In genomic region chr11:66853242-66854229, GRCh38 we compare ENCODE assay signal across 22 cellular contexts. TPM values are rescaled to one million over a fixed set of nuclear protein-coding genes. Genes with fewer than 3 reads are reported as not detected.
DNase-seq lines count a peak whose midpoint lies in the region; FAIRE-seq and TF ChIP-seq lines count a peak whose summit lies in the region.
"Had no signal": no experiment of that assay in that cellular context is flagged by ENCODE, and none has a peak within 500 bp of the region (broad histone marks: within the 10 kb centered on the region; RNA-seq: fewer than 3 reads in every experiment).

No MANE protein-coding gene starts in this region.

- no peak overlapping the region for H3K23ac ChIP-seq in H1 (ENCODE audit: insufficient read length)

- H3K27ac ChIP-seq in H1 (ENCODE audit: low read depth, low read length) (no peak overlapping the region), mammary epithelial cell (ENCODE audit: insufficient read depth, low read depth, low read length) (no peak overlapping the region)
- H3K27ac ChIP-seq: neutrophil had no signal

- BruUV-seq in mammary epithelial cell (replicated peaks; lab: Mats Ljungman, UMichigan) = no TSS peak

- H3K27me3 Mint-ChIP-seq in activated CD4-positive, alpha-beta T cell treated with anti-CD3 and anti-CD28 coated beads, Interleukin-2, amount 10 ng/mL, durations not matched to agents 24 days and 14 days = no peaks in the 10 kb centered on the region
- H3K27me3 Mint-ChIP-seq: stimulated activated naive CD8-positive, alpha-beta T cell treated with anti-CD3 and anti-CD28 coated beads, Interleukin-15, amount 100 ng/mL, for 72 hours had no signal

- H3K4me1 ChIP-seq in H1 (replicated peaks in 1 of 4; ENCODE audit: control insufficient read depth in 3 of 4, insufficient read depth in 4 of 4, low read length in 3 of 4) (peaks cover 5 to 20% (median 9%) of the 10 kb centered on the region in 4 experiments), mammary epithelial cell (ENCODE audit: insufficient read depth, low read length) (peaks cover 19% of the 10 kb centered on the region)

- FAIRE-seq in H1 (lab: Jason Lieb, UNC) = no peak
- FAIRE-seq: TTC549 had no signal

- no peak for TF ChIP-seq RAD21 in H1 (IDR thresholded peaks at IDR 0.05 in 1 of 2, conservative IDR thresholded peaks at IDR 0.05 in 1 of 2; ENCODE audit: low read depth in 2 of 2, low read length in 2 of 2)

- peaks cover 13% of the 10 kb centered on the region for H3K4me1 Mint-ChIP-seq in activated CD4-positive, alpha-beta T cell treated with anti-CD3 and anti-CD28 coated beads, Interleukin-2, amount 10 ng/mL, durations not matched to agents 24 days and 14 days

- H2AK5ac ChIP-seq in H1 (ENCODE audit: low read depth, low read length) = no peak overlapping the region

- H3K9ac ChIP-seq in H1 (replicated peaks in 1 of 4; ENCODE audit: extremely low read depth in 1 of 4, low read depth in 3 of 4, low read length in 3 of 4) (no peak overlapping the region), mammary epithelial cell (ENCODE audit: insufficient read depth, low read length) (no peak overlapping the region)

- no peak overlapping the region for H3K18ac ChIP-seq in H1 (ENCODE audit: extremely low read depth, low read length)

- 91% methylated on average over 23 of the region's 26 CpGs; no CpG with 5 or more reads in 1 of the 2 experiments for WGBS in H1 (ENCODE audit: extremely low coverage in 1 of 2, insufficient coverage in 1 of 2, insufficient read length in 1 of 2, insufficient replicate concordance in 2 of 2, low coverage in 1 of 2, low lambda C conversion rate in 2 of 2, missing lambda C conversion rate in 1 of 2), 2 experiments
- 93% methylated on average over 16 of the region's 26 CpGs for WGBS in mammary epithelial cell (ENCODE audit: low coverage, missing lambda C conversion rate)

- peaks cover 0 to 4% of the 10 kb centered on the region in 2 experiments for H4K20me1 ChIP-seq in H1 (replicated peaks in 1 of 2; ENCODE audit: control insufficient read depth in 1 of 2, insufficient read depth in 2 of 2, low read length in 2 of 2)
- no peaks in the 10 kb centered on the region for H4K20me1 ChIP-seq in mammary epithelial cell (ENCODE audit: insufficient read depth, low read length)

- TF ChIP-seq POLR2A in H1 (IDR thresholded peaks at IDR 0.05; ENCODE audit: control extremely low read depth in 1 of 2, low read depth in 2 of 2, low read length in 2 of 2) = no peak

- no peak for TF ChIP-seq CTCF in H1 (IDR thresholded peaks at IDR 0.05; ENCODE audit: control extremely low read depth in 1 of 3, insufficient read depth in 1 of 3, low read depth in 1 of 3, low read length in 3 of 3)
- TF ChIP-seq CTCF in mammary epithelial cell (conservative IDR thresholded peaks at IDR 0.05 in 1 of 2, IDR thresholded peaks at IDR 0.05 in 1 of 2; ENCODE audit: extremely low read depth in 1 of 2, insufficient read depth in 1 of 2, low read depth in 1 of 2, low read length in 2 of 2) = no peak

- H3K14ac ChIP-seq in H1 (ENCODE audit: insufficient read length) = no peak overlapping the region

- CTCF ChIA-PET in H1 (lab: Charles Lee; ENCODE audit: partially characterized antibody) = interaction anchor here (0.6 to 6.3 kb wide), 10 partner anchors 10 to 1336 kb away, joined by 3 to 72 read pairs (median 6); partner anchors contain the start of genes C11orf86 and RCE1
- CTCF ChIA-PET in mammary epithelial cell (lab: Charles Lee; ENCODE audit: low non-redundant PET) = no interaction called here

- H3K79me2 ChIP-seq in H1 (ENCODE audit: control insufficient read depth in 1 of 2, insufficient read depth in 2 of 2, low read length in 2 of 2) (no peaks in the 10 kb centered on the region), mammary epithelial cell (ENCODE audit: insufficient read depth, low read length) (peaks cover 13% of the 10 kb centered on the region)

- peak overlapping the region; percentile 60; the same call in 1 of the 2 replicates for H2BK12ac ChIP-seq in H1 (ENCODE audit: low read depth, low read length)

- peaks cover 4% of the 10 kb centered on the region for H3K36me3 Mint-ChIP-seq in activated CD4-positive, alpha-beta T cell treated with anti-CD3 and anti-CD28 coated beads, Interleukin-2, amount 10 ng/mL, durations not matched to agents 24 days and 14 days (ENCODE audit: low read depth)

- H3K4me2 ChIP-seq in H1 (ENCODE audit: insufficient read depth in 1 of 2, low read depth in 2 of 2, low read length in 2 of 2) (no peak overlapping the region), mammary epithelial cell (ENCODE audit: insufficient read depth, low read depth, low read length) (no peak overlapping the region)
- H3K4me2 ChIP-seq: smooth muscle cell had no signal

- H3K4me3 ChIP-seq in H7 (ENCODE audit: insufficient read depth, low read depth, low read length) (no peak overlapping the region), H1 (ENCODE audit: extremely low read depth in 1 of 4, insufficient read depth in 2 of 4, low read depth in 3 of 4, low read length in 4 of 4) (no peak overlapping the region), mammary epithelial cell (replicated peaks in 1 of 3; ENCODE audit: insufficient read depth in 1 of 3, low read depth in 2 of 3, low read length in 3 of 3) (no peak overlapping the region)
- H3K4me3 ChIP-seq: MG63, smooth muscle cell had no signal

- H2BK15ac ChIP-seq in H1 (ENCODE audit: low read length) = peak overlapping the region; percentile 88; the same call in 1 of the 2 replicates

- H3K27me3 ChIP-seq in H7 (ENCODE audit: control insufficient read depth, insufficient read depth, low read length) (no peaks in the 10 kb centered on the region), H1 (replicated peaks in 1 of 4; ENCODE audit: control insufficient read depth in 3 of 4, extremely low read depth in 1 of 4, insufficient read depth in 3 of 4, low read length in 3 of 4) (no peaks in the 10 kb centered on the region), mammary epithelial cell (ENCODE audit: insufficient read depth, low read length) (no peaks in the 10 kb centered on the region)
- H3K27me3 ChIP-seq: MG63, neutrophil had no signal

- intact Hi-C loops in activated CD4-positive, alpha-beta T cell treated with anti-CD3 and anti-CD28 coated beads, Interleukin-2, amount 10 ng/mL, durations not matched to agents 24 days and 14 days (cut with micrococcal nuclease) = no loop called here
- intact Hi-C loops in posterior vena cava (cut with DNase I) (no loop called here), mammary epithelial cell (cut with micrococcal nuclease) (no loop called here)

- peak overlapping the region; percentile 57; the same call in 1 of the 2 replicates for H4K8ac ChIP-seq in H1 (ENCODE audit: extremely low read depth, insufficient read depth, low read length)

- no peak overlapping the region for H4K91ac ChIP-seq in H1 (replicated peaks; ENCODE audit: insufficient read length, low read length)

- POLR2A ChIA-PET in H1 (lab: Charles Lee; ENCODE audit: partially characterized antibody) = interaction anchor here (2.6 to 5.4 kb wide), 2 partner anchors 10 to 13 kb away, joined by 7 to 53 read pairs; partner anchors contain the start of gene RCE1

- H2BK120ac ChIP-seq in H1 (replicated peaks; ENCODE audit: low read depth, low read length) = no peak overlapping the region

- H3K9me3 Mint-ChIP-seq in activated CD4-positive, alpha-beta T cell treated with anti-CD3 and anti-CD28 coated beads, Interleukin-2, amount 10 ng/mL, durations not matched to agents 24 days and 14 days = no peaks in the 10 kb centered on the region
- H3K9me3 Mint-ChIP-seq: stimulated activated naive CD8-positive, alpha-beta T cell treated with anti-CD3 and anti-CD28 coated beads, Interleukin-15, amount 100 ng/mL, for 72 hours had no signal

- no peaks in the 10 kb centered on the region for H3K79me1 ChIP-seq in H1 (ENCODE audit: low read depth, low read length)

- no peak overlapping the region for H2BK5ac ChIP-seq in H1 (ENCODE audit: low read depth, low read length)

- H2AFZ ChIP-seq in H1 (ENCODE audit: low read length) (no peak overlapping the region), mammary epithelial cell (ENCODE audit: low read depth, low read length) (no peak overlapping the region)

- no peak for DNase-seq in activated CD4-positive, alpha-beta T cell treated with anti-CD3 and anti-CD28 coated beads, Interleukin-2, amount 10 ng/mL, durations not matched to agents 24 days and 14 days
- no peak for DNase-seq in activated CD4-positive, alpha-beta T cell treated with anti-CD3 and anti-CD28 coated beads, Interleukin-2, amount 50 U/mL, for 4 hours
- DNase-seq in H7 (peak; percentile 37), H1 (ENCODE audit: low read depth in 1 of 2, low spot score in 2 of 2) (no peak), posterior vena cava (ENCODE audit: low spot score) (peak; percentile 56), ureter (ENCODE audit: low spot score) (no peak), mammary epithelial cell (no peak)
- DNase-seq in stimulated activated naive CD4-positive, alpha-beta T cell (lab: John Stamatoyannopoulos, UW) = no peak
- DNase-seq: activated CD8-positive, alpha-beta memory T cell treated with anti-CD3 and anti-CD28 coated beads, Interleukin-2, amount 50 U/mL, for 4 hours; amygdala; cerebellar nuclear complex; DMS53; effector CD8-positive, alpha-beta T cell; MG63; NCI-H1436; NCI-H524 treated with DMSO at 0.1 percent for 48 hours; RPMI8226; stimulated activated CD4-positive, alpha-beta T cell treated with anti-CD3 and anti-CD28 coated beads, Interleukin-4, amount 100 ng/mL, for 1 hour; stimulated activated naive CD8-positive, alpha-beta T cell treated with anti-CD3 and anti-CD28 coated beads, Interleukin-15, amount 100 ng/mL, for 72 hours had no signal

- no peak for TF ChIP-seq EP300 in H1 (IDR thresholded peaks at IDR 0.05; ENCODE audit: borderline replicate concordance in 1 of 2, low read depth in 2 of 2, low read length in 2 of 2)

- H3K4me3 Mint-ChIP-seq in activated CD4-positive, alpha-beta T cell treated with anti-CD3 and anti-CD28 coated beads, Interleukin-2, amount 10 ng/mL, durations not matched to agents 24 days and 14 days = no peak overlapping the region
- H3K4me3 Mint-ChIP-seq: stimulated activated naive CD8-positive, alpha-beta T cell treated with anti-CD3 and anti-CD28 coated beads, Interleukin-15, amount 100 ng/mL, for 72 hours had no signal

- dilution Hi-C loops in mammary epithelial cell (cut with HindIII; ENCODE audit: low sequenced_read_pairs) = no loop called here

- in situ Hi-C loops in mammary epithelial cell (cut with MboI; ENCODE audit: low sequenced_read_pairs in 2 of 2) = no loop called here

- H3K9me3 ChIP-seq in H1 (ENCODE audit: insufficient read depth in 2 of 2, low read depth in 1 of 2, low read length in 1 of 2) = no peaks in the 10 kb centered on the region
- no peaks in the 10 kb centered on the region for H3K9me3 ChIP-seq in mammary epithelial cell (replicated peaks; ENCODE audit: insufficient read depth, low read length)
- H3K9me3 ChIP-seq: MG63, neutrophil had no signal

- peak overlapping the region; percentile 25 for H3K27ac Mint-ChIP-seq in activated CD4-positive, alpha-beta T cell treated with anti-CD3 and anti-CD28 coated beads, Interleukin-2, amount 10 ng/mL, durations not matched to agents 24 days and 14 days
- H3K27ac Mint-ChIP-seq: stimulated activated naive CD8-positive, alpha-beta T cell treated with anti-CD3 and anti-CD28 coated beads, Interleukin-15, amount 100 ng/mL, for 72 hours had no signal

- H2BK20ac ChIP-seq in H1 (ENCODE audit: low read length) = 0 out of 2 replicates have a peak overlapping the region, but pooled peaks have one; percentile 48

- H3K56ac ChIP-seq in H1 (replicated peaks; ENCODE audit: insufficient read length, low read depth, low read length) = no peak overlapping the region

- H4K5ac ChIP-seq in H1 (ENCODE audit: insufficient read length, low read depth, low read length) = no peak overlapping the region

- H3K36me3 ChIP-seq in H7 (replicated peaks; ENCODE audit: control insufficient read depth, insufficient read depth, low read length) = no peaks in the 10 kb centered on the region; the same call in 1 of the 2 replicates
- peaks cover 0 to 6% (median 0%) of the 10 kb centered on the region in 4 experiments; a peak in 2 of 8 replicates for H3K36me3 ChIP-seq in H1 (ENCODE audit: control insufficient read depth in 2 of 4, insufficient read depth in 4 of 4, low read length in 3 of 4)
- H3K36me3 ChIP-seq in mammary epithelial cell (ENCODE audit: insufficient read depth, low read length) = peaks cover under 1% of the 10 kb centered on the region
- H3K36me3 ChIP-seq: neutrophil had no signal

- no peak overlapping the region for H3K4ac ChIP-seq in H1 (replicated peaks; ENCODE audit: insufficient read length, low read depth, low read length)

- peaks cover 8% of the 10 kb centered on the region for H3K23me2 ChIP-seq in H1 (ENCODE audit: low read depth, low read length)

RNA-seq across cellular contexts. Expression of gene LRFN4, which starts 3.3 kb away (rescaled TPM):
- total RNA-seq in activated CD4-positive, alpha-beta T cell treated with anti-CD3 and anti-CD28 coated beads, Interleukin-2, amount 10 ng/mL, durations not matched to agents 24 days and 14 days = 51.9 and 55.6 TPM in 2 replicates
- total RNA-seq in H7 (2014; rRNA removed; shearing (Covaris generic)) = 62.5 and 65.4 TPM in 2 replicates
- 64.3 and 67.6 TPM in 2 replicates for total RNA-seq in H1 (2021; fragmentation: NEBNext Ultra II Directional; extraction: Animal tissue kit (Norgen Biotek cat#: 25700))
- polyA plus RNA-seq in H1 (2011; rRNA removed) (49.8 and 66.9 TPM in 2 replicates), mammary epithelial cell (11.3 TPM)
- 38.6 TPM for polyA plus RNA-seq in H1 (2011; cell fraction: cytosol; rRNA removed)
- 112 TPM for polyA plus RNA-seq in H1 (2011; cell fraction: nucleus; rRNA removed)
- polyA plus RNA-seq in H1 (2012, experiment 1 of 2) = 24.3 to 37.8 TPM (median 34.2 TPM) in 4 replicates
- 32.6 TPM for polyA plus RNA-seq in H1 (2012, experiment 2 of 2)
- 37.5 TPM for polyA plus RNA-seq in H1 (2013, experiment 1 of 2)
- 32.3 TPM for polyA plus RNA-seq in H1 (2013, experiment 2 of 2)
- polyA minus RNA-seq in H1 (2011; rRNA and poly(A)+ RNA removed) = 8.3 and 9.8 TPM in 2 replicates
- 32.6 TPM for polyA minus RNA-seq in H1 (2011; cell fraction: cytosol; rRNA and poly(A)+ RNA removed)
- polyA minus RNA-seq in H1 (2011; cell fraction: nucleus; rRNA and poly(A)+ RNA removed) = 32.0 TPM
- total RNA-seq in posterior vena cava (10 to 100 TPM; 15.0 to 16.9 TPM), ureter (18.3 TPM), mammary epithelial cell (10 to 100 TPM; 21.3 to 26.2 TPM)
- polyA minus RNA-seq in mammary epithelial cell = 1.3 TPM

RNA-seq across cellular contexts. Expression of gene RCE1, which starts 10.3 kb away (rescaled TPM):
- 28.5 and 32.9 TPM in 2 replicates for total RNA-seq in activated CD4-positive, alpha-beta T cell treated with anti-CD3 and anti-CD28 coated beads, Interleukin-2, amount 10 ng/mL, durations not matched to agents 24 days and 14 days
- total RNA-seq in H7 (2014; rRNA removed; shearing (Covaris generic)) = 43.1 and 50.6 TPM in 2 replicates
- 33.7 and 35.8 TPM in 2 replicates for total RNA-seq in H1 (2021; fragmentation: NEBNext Ultra II Directional; extraction: Animal tissue kit (Norgen Biotek cat#: 25700))
- polyA plus RNA-seq in H1 (2011; rRNA removed) = 84.8 and 119 TPM in 2 replicates
- 51.7 TPM for polyA plus RNA-seq in H1 (2011; cell fraction: cytosol; rRNA removed)
- 112 TPM for polyA plus RNA-seq in H1 (2011; cell fraction: nucleus; rRNA removed)
- 26.3 to 35.1 TPM (median 34.3 TPM) in 4 replicates for polyA plus RNA-seq in H1 (2012, experiment 1 of 2)
- polyA plus RNA-seq in H1 (2012, experiment 2 of 2) = 38.1 TPM
- 44.3 TPM for polyA plus RNA-seq in H1 (2013, experiment 1 of 2)
- polyA plus RNA-seq in H1 (2013, experiment 2 of 2) = 46.4 TPM
- polyA minus RNA-seq in H1 (2011; rRNA and poly(A)+ RNA removed) = 22.8 and 25.8 TPM in 2 replicates
- 22.8 TPM for polyA minus RNA-seq in H1 (2011; cell fraction: cytosol; rRNA and poly(A)+ RNA removed)
- polyA minus RNA-seq in H1 (2011; cell fraction: nucleus; rRNA and poly(A)+ RNA removed) = 27.7 TPM
- total RNA-seq in posterior vena cava = 1 to 10 TPM; 7.9 to 9.1 TPM
- 17.6 TPM for total RNA-seq in ureter
- total RNA-seq in mammary epithelial cell = 10 to 100 TPM; 19.0 to 21.0 TPM
- 20.8 TPM for polyA plus RNA-seq in mammary epithelial cell
- polyA minus RNA-seq in mammary epithelial cell = 30.3 TPM

Comparison
In these comparisons a context has a peak if more than half of its experiments do, and no peak if none do; other contexts are left out.
1. DNase-seq: peak in H7 (single experiment) and posterior vena cava (single experiment); none in activated CD4-positive, alpha-beta T cell treated with anti-CD3 and anti-CD28 coated beads, Interleukin-2, amount 10 ng/mL, durations not matched to agents 24 days and 14 days (single experiment), activated CD4-positive, alpha-beta T cell treated with anti-CD3 and anti-CD28 coated beads, Interleukin-2, amount 50 U/mL, for 4 hours (0 of 2), H1 (0 of 2), ureter (single experiment), mammary epithelial cell (single experiment) and stimulated activated naive CD4-positive, alpha-beta T cell (0 of 6).